23 cellular contexts compared by ENCODE assay signal in the genomic region with DNA sequence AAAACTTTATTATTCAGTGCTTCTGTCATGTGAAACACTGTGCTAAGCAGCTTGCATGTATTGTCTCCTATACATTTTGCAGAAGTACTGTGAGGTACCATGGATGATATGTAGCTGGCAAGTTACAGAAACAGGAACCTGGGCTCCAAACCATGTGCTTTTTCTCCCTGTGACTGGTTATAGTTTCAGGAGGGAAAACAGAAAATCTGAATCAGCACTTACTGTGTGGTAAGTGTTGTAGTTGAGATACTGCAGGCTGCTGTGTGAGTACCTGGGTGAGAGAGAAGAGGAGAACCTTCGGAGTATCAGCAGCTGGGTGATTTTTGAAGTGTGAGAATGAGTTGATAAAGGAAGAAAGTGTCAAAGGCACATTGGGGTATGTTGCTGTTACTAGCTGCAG.
DNase-seq lines count a peak whose midpoint lies in the region; ATAC-seq, FAIRE-seq and TF ChIP-seq lines count a peak whose summit lies in the region.
"Had no signal": no experiment of that assay in that cellular context is flagged by ENCODE, and none has a peak within 500 bp of the region (broad histone marks: within the 10 kb centered on the region; RNA-seq: fewer than 3 reads in every experiment).

No MANE protein-coding gene starts in this region.

- no peak for ATAC-seq in K562
- ATAC-seq in upper lobe of right lung: peak; percentile 49
- ATAC-seq in HG03521 (IDR thresholded peaks at IDR 0.05; ENCODE audit: unreplicated experiment): no peak
- ATAC-seq: lower lobe of right lung; stimulated activated effector memory CD8-positive, alpha-beta T cell treated with anti-CD3 and anti-CD28 coated beads, Interleukin-12 subunit alpha, Interleukin-12 subunit beta, amount 100 ng/mL, for 72 hours had no signal

- H3K4me1 ChIP-seq in K562 (replicated peaks in 1 of 2; ENCODE audit: control insufficient read depth in 2 of 2, insufficient read depth in 2 of 2, low read length in 2 of 2) (no peaks in the 10 kb centered on the region), upper lobe of right lung (no peaks in the 10 kb centered on the region)
- H3K4me1 ChIP-seq: lower lobe of right lung, vagina had no signal

- no peak overlapping the region for H3K4me2 ChIP-seq in K562 (ENCODE audit: insufficient read depth, low read length)

- in situ Hi-C loops in KBM-7 (cut with MboI; ENCODE audit: low pct_unique_long_range_greater_than_20kb, low sequenced_read_pairs) (no loop called here), K562 (cut with MboI) (no loop called here)

- POLR2A ChIA-PET in K562 (lab: Yijun Ruan, JAX): no interaction called here

- H3K9me3 ChIP-seq in K562 (replicated peaks; ENCODE audit: control insufficient read depth, insufficient read depth, low read depth, low read length): no peaks in the 10 kb centered on the region
- H3K9me3 ChIP-seq in upper lobe of right lung: no peaks in the 10 kb centered on the region
- H3K9me3 ChIP-seq: lower lobe of right lung, neutrophil, vagina had no signal

- BruUV-seq in K562 (replicated peaks; lab: Mats Ljungman, UMichigan): no TSS peak

- TF ChIP-seq POLR2A in K562 (conservative IDR thresholded peaks at IDR 0.05): no peak

- CTCF ChIA-PET in K562 (lab: Yijun Ruan, JAX; ENCODE audit: low intra/inter-chr PET ratio): no interaction called here

- no peaks in the 10 kb centered on the region for H3K79me2 ChIP-seq in K562 (ENCODE audit: control insufficient read depth, insufficient read depth, low read length)

- no peak for FAIRE-seq in K562 (lab: Jason Lieb, UNC)
- FAIRE-seq: keratinocyte, small intestine, TTC549 had no signal

- H3K4me3 ChIP-seq in K562 (no peak overlapping the region), upper lobe of right lung (no peak overlapping the region)
- H3K4me3 ChIP-seq: lower lobe of right lung, vagina had no signal

- H2AFZ ChIP-seq in K562 (ENCODE audit: low read depth, low read length): no peak overlapping the region

- peak; percentile 4 for DNase-seq in KBM-7
- DNase-seq in NOMO-1 treated with dmso at 0.1 percent for 144 hours (lab: John Stamatoyannopoulos, UW; ENCODE audit: unreplicated experiment): peak; percentile 66
- no peak for DNase-seq in K562 (ENCODE audit: extremely low read depth in 1 of 4, low spot score in 3 of 4)
- DNase-seq in upper lobe of right lung: no peak
- no peak for DNase-seq in middle frontal gyrus (ENCODE audit: extremely low spot score, low spot score)
- DNase-seq in NCI-H1105 (lab: John Stamatoyannopoulos, UW): no peak
- DNase-seq: activated T-cell treated with anti-CD3 and anti-CD28 coated beads, Interleukin-2, amount 50 U/mL, for 24 hours; DMS79; effector CD8-positive, alpha-beta T cell; lower lobe of right lung; NCI-H1417; NCI-H2081 treated with DMSO at 0.1 percent for 48 hours; NCI-H446; NK-92 treated with Interleukin-12 subunit alpha and Interleukin-12 subunit beta, amount 100 ng/mL, for 24 hours; small intestine; stimulated activated CD4-positive, alpha-beta T cell treated with anti-CD3 and anti-CD28 coated beads, Interleukin-2, amount 100 ng/mL, for 24 hours had no signal

- H3K27me3 ChIP-seq in K562 (ENCODE audit: control insufficient read depth in 2 of 2, insufficient read depth in 2 of 2, low read length in 2 of 2) (no peaks in the 10 kb centered on the region), upper lobe of right lung (no peaks in the 10 kb centered on the region)
- H3K27me3 ChIP-seq: neutrophil, vagina had no signal

- intact Hi-C loops in K562 (cut with micrococcal nuclease) (no loop called here), upper lobe of right lung (cut with DNase I) (no loop called here)

- TF ChIP-seq EP300 in K562 (IDR thresholded peaks at IDR 0.05; ENCODE audit: low read length): no peak

- H4K20me1 ChIP-seq in K562 (replicated peaks; ENCODE audit: control insufficient read depth, insufficient read depth, low read length): no peaks in the 10 kb centered on the region

- WGBS in K562 (ENCODE audit: insufficient coverage, low coverage, missing lambda C conversion rate): no CpG with 5 or more reads among the region's 1 CpG

- no peaks in the 10 kb centered on the region for H3K9me1 ChIP-seq in K562 (ENCODE audit: control insufficient read depth, insufficient read depth, low read length)

- no peak for TF ChIP-seq RAD21 in K562 (CRISPR knock-in tag; conservative IDR thresholded peaks at IDR 0.05 in 1 of 2, IDR thresholded peaks at IDR 0.05 in 1 of 2)

- no peak overlapping the region for H3K9ac ChIP-seq in K562 (ENCODE audit: insufficient read depth in 1 of 2, low read depth in 2 of 2, low read length in 2 of 2)

- H3K27ac ChIP-seq in K562 (ENCODE audit: extremely low read depth, low read depth, low read length) (no peak overlapping the region), upper lobe of right lung (no peak overlapping the region)
- H3K27ac ChIP-seq: lower lobe of right lung, neutrophil, RWPE1, vagina had no signal

- no peaks in the 10 kb centered on the region for H3K36me3 ChIP-seq in K562 (ENCODE audit: control insufficient read depth, insufficient read depth, low read length)
- H3K36me3 ChIP-seq in upper lobe of right lung: no peaks in the 10 kb centered on the region
- H3K36me3 ChIP-seq: lower lobe of right lung, neutrophil, vagina had no signal

- TF ChIP-seq CTCF in K562 (IDR thresholded peaks at IDR 0.05 in 2 of 3, conservative IDR thresholded peaks at IDR 0.05 in 1 of 3; ENCODE audit: insufficient read depth in 2 of 3, low read depth in 1 of 3, low read length in 3 of 3): no peak
- no peak for TF ChIP-seq CTCF in upper lobe of right lung (IDR thresholded peaks at IDR 0.05)

TF ChIP-seq in K562, 482 proteins besides CTCF, POLR2A, EP300 and RAD21:
- TF ChIP-seq C11orf30 (IDR thresholded peaks at IDR 0.05; ENCODE audit: low read depth) (0 out of 2 replicates have a peak, but pooled peaks have one; percentile 4), BMI1 (IDR thresholded peaks at IDR 0.05; ENCODE audit: low read length) (no peak), ZNF316 (IDR thresholded peaks at IDR 0.05) (0 out of 2 replicates have a peak, but pooled peaks have one; percentile 10), MAFG (tag; conservative IDR thresholded peaks at IDR 0.05) (peak; percentile 20; the same call in 1 of the 2 replicates), ZBTB34 (CRISPR knock-in tag; IDR thresholded peaks at IDR 0.05) (no peak), MAFF (IDR thresholded peaks at IDR 0.05; ENCODE audit: low read length) (0 out of 2 replicates have a peak, but pooled peaks have one; percentile 8), ZNF324 (CRISPR knock-in tag; IDR thresholded peaks at IDR 0.05) (no peak), NCOA1 (IDR thresholded peaks at IDR 0.05; ENCODE audit: low read depth) (no peak), E4F1 (CRISPR knock-in tag; IDR thresholded peaks at IDR 0.05; ENCODE audit: borderline replicate concordance) (no peak)

Comparison
In these comparisons a context has a peak if more than half of its experiments do, and no peak if none do; other contexts are left out.
1. DNase-seq: peak in KBM-7 (single experiment) and NOMO-1 treated with dmso at 0.1 percent for 144 hours (single experiment); none in K562 (0 of 4), upper lobe of right lung (single experiment), middle frontal gyrus (single experiment) and NCI-H1105 (single experiment).